ENCODE assay signal across 8 cellular contexts in the genomic region with DNA sequence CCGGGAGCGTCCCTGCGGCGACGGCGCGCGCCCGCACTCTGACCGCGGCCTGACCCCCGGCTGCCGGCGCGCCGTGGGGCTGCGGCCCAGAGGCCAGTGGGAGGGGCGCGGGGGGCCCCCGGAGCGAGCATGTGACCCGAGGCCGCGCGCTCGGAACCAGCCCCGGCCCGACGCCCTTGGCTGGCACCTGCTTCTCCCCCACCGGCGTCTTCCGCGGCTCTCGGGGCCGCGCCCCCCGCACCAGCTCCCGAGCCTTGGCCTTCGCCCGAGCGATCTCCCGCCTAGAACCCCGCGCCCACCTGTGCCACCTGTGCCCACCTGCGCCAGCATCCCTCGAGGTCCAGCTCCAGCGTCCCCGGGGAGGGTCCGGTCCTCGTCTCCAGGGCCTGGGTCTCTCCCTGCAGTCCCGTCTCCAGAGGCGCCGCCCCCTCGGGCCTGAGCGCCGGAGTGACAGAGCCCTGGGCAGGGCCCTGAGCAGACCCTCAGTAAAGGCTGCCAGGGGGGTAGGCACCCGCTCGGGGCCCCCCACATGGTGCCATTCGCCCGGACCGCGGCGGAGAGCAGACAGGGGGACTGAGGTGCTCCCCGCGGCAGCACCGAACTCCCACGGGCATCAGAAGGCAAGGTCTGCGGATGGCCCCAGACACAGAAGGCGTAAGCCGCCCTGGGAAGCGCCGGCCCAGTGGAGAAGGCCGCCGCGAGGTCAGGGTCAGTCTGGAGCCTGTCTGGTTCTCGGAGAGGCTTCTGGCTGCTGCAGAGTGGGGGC. TPM values are rescaled to one million over a fixed set of nuclear protein-coding genes. Genes with fewer than 3 reads are reported as not detected.
DNase-seq lines count a peak whose midpoint lies in the region; ATAC-seq and TF ChIP-seq lines count a peak whose summit lies in the region.

No MANE protein-coding gene starts in this region.

- peak in 1 of 2 donors; percentile 42 for DNase-seq in activated T-cell treated with anti-CD3 and anti-CD28 coated beads, Interleukin-2, amount 50 U/mL, for 72 hours
- DNase-seq in activated T-cell treated with anti-CD3 and anti-CD28 coated beads, Interleukin-2, amount 50 U/mL, for 1 hour: no peak
- no peak for DNase-seq in T-helper 2 cell treated with Interferon-gamma antibody and Interleukin-4, amounts not matched to agents 5 μg/mL and 100 μg/mL, for 36 hours (ENCODE audit: low spot score)
- DNase-seq in fibroblast of the aortic adventitia (ENCODE audit: low read depth): no peak
- DNase-seq in neural progenitor cell (ENCODE audit: low spot score): peak; percentile 55
- no peak for DNase-seq in cerebellar cortex (ENCODE audit: low spot score)

- H3K4me1 Mint-ChIP-seq in activated T-cell treated with anti-CD3 and anti-CD28 coated beads, Interleukin-2, amount 50 U/mL, for 72 hours (ENCODE audit: low read depth): peaks cover 14% of the 10 kb centered on the region
- H3K4me1 Mint-ChIP-seq in T-helper 2 cell treated with Interferon-gamma antibody and Interleukin-4, amounts not matched to agents 5 μg/mL and 100 μg/mL, for 36 hours (ENCODE audit: low read depth): peaks cover 11% of the 10 kb centered on the region
- H3K4me1 Mint-ChIP-seq in neural progenitor cell: peaks cover 14% of the 10 kb centered on the region

- H3K4me3 ChIP-seq in fibroblast of the aortic adventitia (ENCODE audit: low read depth, low read length) (peak overlapping the region; percentile 71), neural progenitor cell (peak overlapping the region; percentile 86)

- H3K79me2 ChIP-seq in neural progenitor cell (ENCODE audit: low read depth): no peaks in the 10 kb centered on the region

- peaks cover 7% of the 10 kb centered on the region for H3K27me3 Mint-ChIP-seq in activated T-cell treated with anti-CD3 and anti-CD28 coated beads, Interleukin-2, amount 50 U/mL, for 72 hours (ENCODE audit: low read depth)
- H3K27me3 Mint-ChIP-seq in T-helper 2 cell treated with Interferon-gamma antibody and Interleukin-4, amounts not matched to agents 5 μg/mL and 100 μg/mL, for 36 hours (ENCODE audit: low read depth): peaks cover 29% of the 10 kb centered on the region
- peaks cover 32% of the 10 kb centered on the region for H3K27me3 Mint-ChIP-seq in neural progenitor cell (ENCODE audit: insufficient read depth, low read depth)

- peaks cover 6% of the 10 kb centered on the region for H3K4me1 ChIP-seq in neural progenitor cell

- no peak overlapping the region for H3K27ac Mint-ChIP-seq in activated T-cell treated with anti-CD3 and anti-CD28 coated beads, Interleukin-2, amount 50 U/mL, for 72 hours
- H3K27ac Mint-ChIP-seq in T-helper 2 cell treated with Interferon-gamma antibody and Interleukin-4, amounts not matched to agents 5 μg/mL and 100 μg/mL, for 36 hours: no peak overlapping the region
- H3K27ac Mint-ChIP-seq in neural progenitor cell: no peak overlapping the region

- TF ChIP-seq CTCF in fibroblast of the aortic adventitia (IDR thresholded peaks at IDR 0.05; ENCODE audit: insufficient read depth, low read length): no peak
- no peak for TF ChIP-seq CTCF in neural progenitor cell (IDR thresholded peaks at IDR 0.05)

- H3K27me3 ChIP-seq in neural progenitor cell: peaks cover 52% of the 10 kb centered on the region

- peak overlapping the region; percentile 63 to 76 for H3K4me3 Mint-ChIP-seq in activated T-cell treated with anti-CD3 and anti-CD28 coated beads, Interleukin-2, amount 50 U/mL, for 72 hours
- H3K4me3 Mint-ChIP-seq in T-helper 2 cell treated with Interferon-gamma antibody and Interleukin-4, amounts not matched to agents 5 μg/mL and 100 μg/mL, for 36 hours: peak overlapping the region; percentile 56
- H3K4me3 Mint-ChIP-seq in neural progenitor cell: peak overlapping the region; percentile 83

- H3K36me3 ChIP-seq in neural progenitor cell: no peaks in the 10 kb centered on the region

- H3K27ac ChIP-seq in neural progenitor cell: no peak overlapping the region

- peak overlapping the region; percentile 88 for H3K4me2 ChIP-seq in neural progenitor cell

- no peak overlapping the region for H3K9ac ChIP-seq in neural progenitor cell

- H3K9me3 ChIP-seq in neural progenitor cell (ENCODE audit: low read depth): no peaks in the 10 kb centered on the region

- peaks cover 15% of the 10 kb centered on the region for H4K20me1 ChIP-seq in neural progenitor cell (ENCODE audit: low read depth)

- no peaks in the 10 kb centered on the region for H3K9me3 Mint-ChIP-seq in activated T-cell treated with anti-CD3 and anti-CD28 coated beads, Interleukin-2, amount 50 U/mL, for 72 hours
- H3K9me3 Mint-ChIP-seq in T-helper 2 cell treated with Interferon-gamma antibody and Interleukin-4, amounts not matched to agents 5 μg/mL and 100 μg/mL, for 36 hours: no peaks in the 10 kb centered on the region
- no peaks in the 10 kb centered on the region for H3K9me3 Mint-ChIP-seq in neural progenitor cell

- ATAC-seq in activated T-cell treated with anti-CD3 and anti-CD28 coated beads, Interleukin-2, amount 50 U/mL, for 72 hours (replicated peaks in 1 of 2): peak; percentile 38 to 42
- ATAC-seq in HG02885 (IDR thresholded peaks at IDR 0.05; ENCODE audit: poor library complexity, unreplicated experiment): peak; percentile 28
- no peak for ATAC-seq in GM18907 (IDR thresholded peaks at IDR 0.05; ENCODE audit: unreplicated experiment)

- peaks cover 0 to 2% of the 10 kb centered on the region in 2 donors for H3K36me3 Mint-ChIP-seq in activated T-cell treated with anti-CD3 and anti-CD28 coated beads, Interleukin-2, amount 50 U/mL, for 72 hours (ENCODE audit: insufficient read depth in 2 of 2)
- no peaks in the 10 kb centered on the region for H3K36me3 Mint-ChIP-seq in T-helper 2 cell treated with Interferon-gamma antibody and Interleukin-4, amounts not matched to agents 5 μg/mL and 100 μg/mL, for 36 hours (ENCODE audit: low read depth)
- no peaks in the 10 kb centered on the region for H3K36me3 Mint-ChIP-seq in neural progenitor cell

- peaks cover 24% of the 10 kb centered on the region for H3F3A ChIP-seq in neural progenitor cell (ENCODE audit: low read depth)

- H2AFZ ChIP-seq in neural progenitor cell (replicated peaks): peak overlapping the region; percentile 89

RNA-seq across cellular contexts. Expression of a gene that starts 0.8 kb away (rescaled TPM):
- total RNA-seq in activated T-cell treated with anti-CD3 and anti-CD28 coated beads, Interleukin-2, amount 50 U/mL, for 72 hours: 10 to 100 TPM; 13.8 to 15.4 TPM
- total RNA-seq in fibroblast of the aortic adventitia (ENCODE audit: low replicate concordance) (1.2 and 4.2 TPM in 2 replicates), neural progenitor cell (ENCODE audit: low replicate concordance) (2.4 and 2.5 TPM in 2 replicates)
